Comparison of ENCODE assay signal across 29 cellular contexts in genomic region chr1:39146681-39147080, GRCh38.
"Had no signal": no experiment of that assay in that cellular context is flagged by ENCODE, and none has a peak within 500 bp of the region (broad histone marks: within the 10 kb centered on the region; RNA-seq: fewer than 3 reads in every experiment).

No MANE protein-coding gene starts in this region.

- H3K27ac ChIP-seq: adrenal gland, cardiac muscle cell, colonic mucosa, esophagus squamous epithelium, WERI-Rb-1 had no signal

- H3K4me1 ChIP-seq: colonic mucosa had no signal

- H3K4me3 ChIP-seq: adrenal gland, breast epithelium, cardiac muscle cell, colonic mucosa, esophagus squamous epithelium had no signal

- ATAC-seq: activated CD4-positive, CD25-positive, alpha-beta regulatory T cell treated with anti-CD3 and anti-CD28 coated beads, Interleukin-2, amount 50 U/mL, for 24 hours; activated CD8-positive, alpha-beta T cell treated with anti-CD3 and anti-CD28 coated beads for 36 hours; activated naive CD8-positive, alpha-beta T cell treated with anti-CD3 and anti-CD28 coated beads, Interleukin-2, amount 50 U/mL, for 24 hours; T-helper 17 cell had no signal

- FAIRE-seq: endometrium, frontal cortex had no signal

- H3K36me3 ChIP-seq: adrenal gland, breast epithelium, cardiac muscle cell, colonic mucosa, esophagus squamous epithelium, WERI-Rb-1 had no signal

- H3K27me3 ChIP-seq: adrenal gland, breast epithelium, cardiac muscle cell, colonic mucosa, esophagus squamous epithelium had no signal

- DNase-seq: activated B cell treated with CpG ODN at 0.5 μM for 24 hours; activated CD4-positive, alpha-beta T cell treated with anti-CD3 and anti-CD28 coated beads for 48 hours; activated CD4-positive, alpha-beta T cell treated with anti-CD3 and anti-CD28 coated beads, Interleukin-2, amount 50 U/mL, for 1 hour; activated CD4-positive, alpha-beta T cell treated with anti-CD3 and anti-CD28 coated beads, Interleukin-2, amount 50 U/mL, for 48 hours; activated CD8-positive, alpha-beta memory T cell treated with anti-CD3 and anti-CD28 coated beads for 24 hours; activated CD8-positive, alpha-beta T cell treated with anti-CD3 and anti-CD28 coated beads for 36 hours; activated effector memory CD4-positive, alpha-beta T cell treated with anti-CD3 and anti-CD28 coated beads, Interleukin-2, amount 50 U/mL, for 16 hours; activated naive CD4-positive, alpha-beta T cell treated with anti-CD3 and anti-CD28 coated beads for 36 hours; activated naive CD8-positive, alpha-beta T cell treated with anti-CD3 and anti-CD28 coated beads for 36 hours; activated naive CD8-positive, alpha-beta T cell treated with anti-CD3 and anti-CD28 coated beads, Interleukin-2, amount 50 U/mL, for 24 hours; activated T-cell treated with anti-CD3 and anti-CD28 coated beads, Interleukin-2, amount 50 U/mL, for 1 hour; activated T-cell treated with anti-CD3 and anti-CD28 coated beads, Interleukin-2, amount 50 U/mL, for 48 hours; adrenal gland; amygdala; aorta; central memory CD4-positive, alpha-beta T cell; cerebellar nuclear complex; colonic mucosa; effector CD8-positive, alpha-beta T cell; esophagus squamous epithelium; head of caudate nucleus; T-helper 17 cell; T1000; WERI-Rb-1 had no signal

- H3K9me3 ChIP-seq: adrenal gland, breast epithelium, colonic mucosa, esophagus squamous epithelium had no signal
